In genomic region chr19:3211191-3211590, GRCh38 we compare ENCODE assay signal across 1 cellular context.
TF ChIP-seq lines count a peak whose summit lies in the region.

No MANE protein-coding gene starts in this region.

TF ChIP-seq in GM23338, 12 proteins besides CTCF, POLR2A, EP300 and RAD21:
- TF ChIP-seq, protein P1, sequence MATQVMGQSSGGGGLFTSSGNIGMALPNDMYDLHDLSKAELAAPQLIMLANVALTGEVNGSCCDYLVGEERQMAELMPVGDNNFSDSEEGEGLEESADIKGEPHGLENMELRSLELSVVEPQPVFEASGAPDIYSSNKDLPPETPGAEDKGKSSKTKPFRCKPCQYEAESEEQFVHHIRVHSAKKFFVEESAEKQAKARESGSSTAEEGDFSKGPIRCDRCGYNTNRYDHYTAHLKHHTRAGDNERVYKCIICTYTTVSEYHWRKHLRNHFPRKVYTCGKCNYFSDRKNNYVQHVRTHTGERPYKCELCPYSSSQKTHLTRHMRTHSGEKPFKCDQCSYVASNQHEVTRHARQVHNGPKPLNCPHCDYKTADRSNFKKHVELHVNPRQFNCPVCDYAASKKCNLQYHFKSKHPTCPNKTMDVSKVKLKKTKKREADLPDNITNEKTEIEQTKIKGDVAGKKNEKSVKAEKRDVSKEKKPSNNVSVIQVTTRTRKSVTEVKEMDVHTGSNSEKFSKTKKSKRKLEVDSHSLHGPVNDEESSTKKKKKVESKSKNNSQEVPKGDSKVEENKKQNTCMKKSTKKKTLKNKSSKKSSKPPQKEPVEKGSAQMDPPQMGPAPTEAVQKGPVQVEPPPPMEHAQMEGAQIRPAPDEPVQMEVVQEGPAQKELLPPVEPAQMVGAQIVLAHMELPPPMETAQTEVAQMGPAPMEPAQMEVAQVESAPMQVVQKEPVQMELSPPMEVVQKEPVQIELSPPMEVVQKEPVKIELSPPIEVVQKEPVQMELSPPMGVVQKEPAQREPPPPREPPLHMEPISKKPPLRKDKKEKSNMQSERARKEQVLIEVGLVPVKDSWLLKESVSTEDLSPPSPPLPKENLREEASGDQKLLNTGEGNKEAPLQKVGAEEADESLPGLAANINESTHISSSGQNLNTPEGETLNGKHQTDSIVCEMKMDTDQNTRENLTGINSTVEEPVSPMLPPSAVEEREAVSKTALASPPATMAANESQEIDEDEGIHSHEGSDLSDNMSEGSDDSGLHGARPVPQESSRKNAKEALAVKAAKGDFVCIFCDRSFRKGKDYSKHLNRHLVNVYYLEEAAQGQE (IDR thresholded peaks at IDR 0.05; ENCODE audit: unreplicated experiment) = no peak
- TF ChIP-seq NANOG (IDR thresholded peaks at IDR 0.05; ENCODE audit: borderline replicate concordance) (no peak), EZH2 (IDR thresholded peaks at IDR 0.05; ENCODE audit: low read depth, unreplicated experiment) (no peak), ZNF331 (CRISPR knock-in tag; IDR thresholded peaks at IDR 0.05; ENCODE audit: low read depth) (no peak), POLR2AphosphoS5 (IDR thresholded peaks at IDR 0.05; ENCODE audit: low read depth) (no peak), ZNF462 (CRISPR knock-in tag; IDR thresholded peaks at IDR 0.05) (no peak), JUNB (IDR thresholded peaks at IDR 0.05; ENCODE audit: unreplicated experiment) (no peak), STAT1 (IDR thresholded peaks at IDR 0.05; ENCODE audit: unreplicated experiment) (no peak), EZH2phosphoT487 (IDR thresholded peaks at IDR 0.05; ENCODE audit: unreplicated experiment) (no peak), ZNF114 (CRISPR knock-in tag; IDR thresholded peaks at IDR 0.05) (no peak), CREB1 (CRISPR knock-in tag; IDR thresholded peaks at IDR 0.05; ENCODE audit: low read depth) (no peak)
- TF ChIP-seq, protein P2, sequence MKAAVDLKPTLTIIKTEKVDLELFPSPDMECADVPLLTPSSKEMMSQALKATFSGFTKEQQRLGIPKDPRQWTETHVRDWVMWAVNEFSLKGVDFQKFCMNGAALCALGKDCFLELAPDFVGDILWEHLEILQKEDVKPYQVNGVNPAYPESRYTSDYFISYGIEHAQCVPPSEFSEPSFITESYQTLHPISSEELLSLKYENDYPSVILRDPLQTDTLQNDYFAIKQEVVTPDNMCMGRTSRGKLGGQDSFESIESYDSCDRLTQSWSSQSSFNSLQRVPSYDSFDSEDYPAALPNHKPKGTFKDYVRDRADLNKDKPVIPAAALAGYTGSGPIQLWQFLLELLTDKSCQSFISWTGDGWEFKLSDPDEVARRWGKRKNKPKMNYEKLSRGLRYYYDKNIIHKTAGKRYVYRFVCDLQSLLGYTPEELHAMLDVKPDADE (IDR thresholded peaks at IDR 0.05) = no peak
